In genomic region chr21:25176637-25177412, GRCh38 we compare ENCODE assay signal across 11 cellular contexts.
DNase-seq lines count a peak whose midpoint lies in the region; ATAC-seq and TF ChIP-seq lines count a peak whose summit lies in the region.
"Had no signal": no experiment of that assay in that cellular context is flagged by ENCODE, and none has a peak within 500 bp of the region (broad histone marks: within the 10 kb centered on the region; RNA-seq: fewer than 3 reads in every experiment).

No MANE protein-coding gene starts in this region.

- H3K4me2 ChIP-seq in PC-3 (ENCODE audit: low read length) = no peak overlapping the region

- H3K4me1 ChIP-seq in PC-3 (ENCODE audit: insufficient read depth, low read length) (no peaks in the 10 kb centered on the region), adrenal gland (replicated peaks in 1 of 2) (no peaks in the 10 kb centered on the region)

- intact Hi-C loops in PC-3 (cut with micrococcal nuclease) (no loop called here), adrenal gland (cut with DNase I) (no loop called here), head of caudate nucleus (cut with DNase I) (no loop called here)

- H3K27ac ChIP-seq in PC-3 (ENCODE audit: low read length) (no peak overlapping the region), adrenal gland (no peak overlapping the region)

- H4K20me1 ChIP-seq in PC-3 (ENCODE audit: low read length) = no peaks in the 10 kb centered on the region

- H3K27me3 ChIP-seq in PC-3 (ENCODE audit: low read length) (no peaks in the 10 kb centered on the region), adrenal gland (no peaks in the 10 kb centered on the region)

- H3K9me3 ChIP-seq in PC-3 (ENCODE audit: low read length) (no peaks in the 10 kb centered on the region), adrenal gland (replicated peaks in 1 of 3) (no peaks in the 10 kb centered on the region)

- BruUV-seq in PC-3 (replicated peaks; lab: Mats Ljungman, UMichigan) = no TSS peak

- no peak overlapping the region for H3K4me3 ChIP-seq in PC-3 (ENCODE audit: low read length)
- no peak overlapping the region for H3K4me3 ChIP-seq in adrenal gland

- H3K36me3 ChIP-seq in PC-3 (ENCODE audit: low read depth, low read length) (no peaks in the 10 kb centered on the region), adrenal gland (replicated peaks in 1 of 2) (no peaks in the 10 kb centered on the region)

- no peaks in the 10 kb centered on the region for H3K9me2 ChIP-seq in PC-3 (replicated peaks; ENCODE audit: low read length)

- POLR2A ChIA-PET in PC-3 (lab: Charles Lee; ENCODE audit: unreplicated experiment) = no interaction called here

- H3K9ac ChIP-seq in PC-3 (ENCODE audit: low read length) = no peak overlapping the region

- CTCF ChIA-PET in PC-3 (lab: Charles Lee) = no interaction called here

- ATAC-seq in GM19452 (IDR thresholded peaks at IDR 0.05; ENCODE audit: unreplicated experiment) = peak; percentile 85
- peak; percentile 88 for ATAC-seq in HG03045 (IDR thresholded peaks at IDR 0.05; ENCODE audit: unreplicated experiment)
- peak; percentile 73; the same call in 1 of the 2 replicates for ATAC-seq in PC-3

- no peaks in the 10 kb centered on the region for H3F3A ChIP-seq in PC-3 (ENCODE audit: low read length, unreplicated experiment)

- no peaks in the 10 kb centered on the region for H3K79me2 ChIP-seq in PC-3 (ENCODE audit: low read length)

- no peak for TF ChIP-seq POLR2A in adrenal gland (IDR thresholded peaks at IDR 0.05)

- H2AFZ ChIP-seq in PC-3 (ENCODE audit: low read length) = no peak overlapping the region

- DNase-seq in ELR (ENCODE audit: low read depth) = peak; percentile 61
- DNase-seq in PC-3 = peak; percentile 36
- no peak for DNase-seq in adrenal gland
- no peak for DNase-seq in SKM-1 treated with dmso at 0.1 percent for 144 hours (lab: John Stamatoyannopoulos, UW; ENCODE audit: unreplicated experiment)
- DNase-seq in head of caudate nucleus = no peak
- no peak for DNase-seq in RPMI8226
- DNase-seq: activated CD8-positive, alpha-beta memory T cell treated with anti-CD3 and anti-CD28 coated beads for 24 hours; H9; NCI-H510A treated with DMSO at 0.1 percent for 48 hours had no signal

- TF ChIP-seq CTCF in PC-3 (conservative IDR thresholded peaks at IDR 0.05; ENCODE audit: low read depth, low read length) (no peak), adrenal gland (IDR thresholded peaks at IDR 0.05) (no peak)

- 76 to 84% (median 80%) methylated on average over 5 of the region's 5 CpGs for WGBS in adrenal gland, 4 donors

Comparison
In these comparisons a context has a peak if more than half of its experiments do, and no peak if none do; other contexts are left out.
1. DNase-seq: peak in ELR (single experiment) and PC-3 (single experiment); none in adrenal gland (0 of 7), SKM-1 treated with dmso at 0.1 percent for 144 hours (single experiment), head of caudate nucleus (0 of 42) and RPMI8226 (single experiment).
2. Peak in every context shown above with its lines, with median percentiles within 50 percentile points of each other: ATAC-seq.